ENCODE assay signal across 1 cellular context in the genomic region with DNA sequence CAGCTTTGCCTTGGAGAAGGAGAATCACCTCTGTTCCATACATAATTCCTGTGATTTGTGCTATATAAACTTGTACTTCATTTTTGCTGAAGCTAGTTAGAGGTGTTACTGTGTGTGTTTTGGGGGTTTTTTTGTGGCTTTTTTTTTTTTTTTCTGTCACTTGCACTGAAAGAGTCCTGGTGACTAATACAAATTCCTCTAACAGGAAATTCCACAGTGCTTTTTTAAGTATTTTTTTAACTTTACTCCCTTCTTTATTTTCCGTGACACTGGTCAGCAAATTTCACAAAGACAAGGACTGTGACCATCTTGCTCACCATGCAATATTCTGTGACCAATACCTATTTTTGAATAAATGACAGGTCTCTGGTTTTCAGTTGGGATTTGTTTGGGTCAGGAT.
TF ChIP-seq lines count a peak whose summit lies in the region.

No MANE protein-coding gene starts in this region.

TF ChIP-seq in GM12878, 131 proteins besides CTCF, POLR2A, EP300 and RAD21:
- TF ChIP-seq, protein P1, sequence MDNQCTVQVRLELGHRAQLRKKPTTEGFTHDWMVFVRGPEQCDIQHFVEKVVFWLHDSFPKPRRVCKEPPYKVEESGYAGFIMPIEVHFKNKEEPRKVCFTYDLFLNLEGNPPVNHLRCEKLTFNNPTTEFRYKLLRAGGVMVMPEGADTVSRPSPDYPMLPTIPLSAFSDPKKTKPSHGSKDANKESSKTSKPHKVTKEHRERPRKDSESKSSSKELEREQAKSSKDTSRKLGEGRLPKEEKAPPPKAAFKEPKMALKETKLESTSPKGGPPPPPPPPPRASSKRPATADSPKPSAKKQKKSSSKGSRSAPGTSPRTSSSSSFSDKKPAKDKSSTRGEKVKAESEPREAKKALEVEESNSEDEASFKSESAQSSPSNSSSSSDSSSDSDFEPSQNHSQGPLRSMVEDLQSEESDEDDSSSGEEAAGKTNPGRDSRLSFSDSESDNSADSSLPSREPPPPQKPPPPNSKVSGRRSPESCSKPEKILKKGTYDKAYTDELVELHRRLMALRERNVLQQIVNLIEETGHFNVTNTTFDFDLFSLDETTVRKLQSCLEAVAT (IDR thresholded peaks at IDR 0.05), result no peak
- TF ChIP-seq EGR1 (IDR thresholded peaks at IDR 0.05; ENCODE audit: borderline replicate concordance in 1 of 2, low read depth in 2 of 2, low read length in 2 of 2) (no peak), ZNF24 (IDR thresholded peaks at IDR 0.05) (peak; percentile 15; the same call in 1 of the 2 replicates), FOXK2 (IDR thresholded peaks at IDR 0.05) (no peak), KDM1A (IDR thresholded peaks at IDR 0.05; ENCODE audit: borderline replicate concordance) (no peak), TCF3 (IDR thresholded peaks at IDR 0.05; ENCODE audit: borderline replicate concordance, insufficient read depth, low read depth, low read length) (no peak), ZNF384 (IDR thresholded peaks at IDR 0.05; ENCODE audit: borderline replicate concordance, low read depth, low read length) (0 out of 2 replicates have a peak, but pooled peaks have one; percentile 27), NBN (IDR thresholded peaks at IDR 0.05) (no peak), CBX3 (IDR thresholded peaks at IDR 0.05; ENCODE audit: borderline replicate concordance, low read depth) (no peak), YBX1 (IDR thresholded peaks at IDR 0.05) (no peak), MYB (IDR thresholded peaks at IDR 0.05; ENCODE audit: borderline replicate concordance, low read depth, low read length) (no peak), RCOR1 (conservative IDR thresholded peaks at IDR 0.05; ENCODE audit: low read depth, low read length) (no peak), YY1 (IDR thresholded peaks at IDR 0.05; ENCODE audit: low read depth, low read length) (no peak), STAT1 (conservative IDR thresholded peaks at IDR 0.05) (no peak), NFIC (IDR thresholded peaks at IDR 0.05; ENCODE audit: low read depth, low read length) (peak; percentile 36; the same call in 1 of the 2 replicates), HDGF (IDR thresholded peaks at IDR 0.05) (no peak), MTA3 (IDR thresholded peaks at IDR 0.05; ENCODE audit: borderline replicate concordance, low read length) (no peak), PML (IDR thresholded peaks at IDR 0.05; ENCODE audit: low read length) (no peak), PAX5 (IDR thresholded peaks at IDR 0.05; ENCODE audit: borderline replicate concordance, low read depth, low read length) (no peak), WRNIP1 (IDR thresholded peaks at IDR 0.05; ENCODE audit: borderline replicate concordance, low read depth, low read length) (no peak), ASH2L (IDR thresholded peaks at IDR 0.05; ENCODE audit: borderline replicate concordance, low read depth) (no peak), BACH1 (IDR thresholded peaks at IDR 0.05; ENCODE audit: borderline replicate concordance) (no peak), RUNX3 (IDR thresholded peaks at IDR 0.05; ENCODE audit: low read length) (peak; percentile 69)
- TF ChIP-seq, protein P2, sequence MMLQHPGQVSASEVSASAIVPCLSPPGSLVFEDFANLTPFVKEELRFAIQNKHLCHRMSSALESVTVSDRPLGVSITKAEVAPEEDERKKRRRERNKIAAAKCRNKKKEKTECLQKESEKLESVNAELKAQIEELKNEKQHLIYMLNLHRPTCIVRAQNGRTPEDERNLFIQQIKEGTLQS (IDR thresholded peaks at IDR 0.05; ENCODE audit: borderline replicate concordance, extremely low read depth, low read depth, low read length), result no peak
- TF ChIP-seq, protein P3, sequence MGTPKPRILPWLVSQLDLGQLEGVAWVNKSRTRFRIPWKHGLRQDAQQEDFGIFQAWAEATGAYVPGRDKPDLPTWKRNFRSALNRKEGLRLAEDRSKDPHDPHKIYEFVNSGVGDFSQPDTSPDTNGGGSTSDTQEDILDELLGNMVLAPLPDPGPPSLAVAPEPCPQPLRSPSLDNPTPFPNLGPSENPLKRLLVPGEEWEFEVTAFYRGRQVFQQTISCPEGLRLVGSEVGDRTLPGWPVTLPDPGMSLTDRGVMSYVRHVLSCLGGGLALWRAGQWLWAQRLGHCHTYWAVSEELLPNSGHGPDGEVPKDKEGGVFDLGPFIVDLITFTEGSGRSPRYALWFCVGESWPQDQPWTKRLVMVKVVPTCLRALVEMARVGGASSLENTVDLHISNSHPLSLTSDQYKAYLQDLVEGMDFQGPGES (IDR thresholded peaks at IDR 0.05), result no peak
- TF ChIP-seq, protein P4, sequence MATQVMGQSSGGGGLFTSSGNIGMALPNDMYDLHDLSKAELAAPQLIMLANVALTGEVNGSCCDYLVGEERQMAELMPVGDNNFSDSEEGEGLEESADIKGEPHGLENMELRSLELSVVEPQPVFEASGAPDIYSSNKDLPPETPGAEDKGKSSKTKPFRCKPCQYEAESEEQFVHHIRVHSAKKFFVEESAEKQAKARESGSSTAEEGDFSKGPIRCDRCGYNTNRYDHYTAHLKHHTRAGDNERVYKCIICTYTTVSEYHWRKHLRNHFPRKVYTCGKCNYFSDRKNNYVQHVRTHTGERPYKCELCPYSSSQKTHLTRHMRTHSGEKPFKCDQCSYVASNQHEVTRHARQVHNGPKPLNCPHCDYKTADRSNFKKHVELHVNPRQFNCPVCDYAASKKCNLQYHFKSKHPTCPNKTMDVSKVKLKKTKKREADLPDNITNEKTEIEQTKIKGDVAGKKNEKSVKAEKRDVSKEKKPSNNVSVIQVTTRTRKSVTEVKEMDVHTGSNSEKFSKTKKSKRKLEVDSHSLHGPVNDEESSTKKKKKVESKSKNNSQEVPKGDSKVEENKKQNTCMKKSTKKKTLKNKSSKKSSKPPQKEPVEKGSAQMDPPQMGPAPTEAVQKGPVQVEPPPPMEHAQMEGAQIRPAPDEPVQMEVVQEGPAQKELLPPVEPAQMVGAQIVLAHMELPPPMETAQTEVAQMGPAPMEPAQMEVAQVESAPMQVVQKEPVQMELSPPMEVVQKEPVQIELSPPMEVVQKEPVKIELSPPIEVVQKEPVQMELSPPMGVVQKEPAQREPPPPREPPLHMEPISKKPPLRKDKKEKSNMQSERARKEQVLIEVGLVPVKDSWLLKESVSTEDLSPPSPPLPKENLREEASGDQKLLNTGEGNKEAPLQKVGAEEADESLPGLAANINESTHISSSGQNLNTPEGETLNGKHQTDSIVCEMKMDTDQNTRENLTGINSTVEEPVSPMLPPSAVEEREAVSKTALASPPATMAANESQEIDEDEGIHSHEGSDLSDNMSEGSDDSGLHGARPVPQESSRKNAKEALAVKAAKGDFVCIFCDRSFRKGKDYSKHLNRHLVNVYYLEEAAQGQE (IDR thresholded peaks at IDR 0.05; ENCODE audit: low read depth, low read length), result no peak
- TF ChIP-seq, protein P5, sequence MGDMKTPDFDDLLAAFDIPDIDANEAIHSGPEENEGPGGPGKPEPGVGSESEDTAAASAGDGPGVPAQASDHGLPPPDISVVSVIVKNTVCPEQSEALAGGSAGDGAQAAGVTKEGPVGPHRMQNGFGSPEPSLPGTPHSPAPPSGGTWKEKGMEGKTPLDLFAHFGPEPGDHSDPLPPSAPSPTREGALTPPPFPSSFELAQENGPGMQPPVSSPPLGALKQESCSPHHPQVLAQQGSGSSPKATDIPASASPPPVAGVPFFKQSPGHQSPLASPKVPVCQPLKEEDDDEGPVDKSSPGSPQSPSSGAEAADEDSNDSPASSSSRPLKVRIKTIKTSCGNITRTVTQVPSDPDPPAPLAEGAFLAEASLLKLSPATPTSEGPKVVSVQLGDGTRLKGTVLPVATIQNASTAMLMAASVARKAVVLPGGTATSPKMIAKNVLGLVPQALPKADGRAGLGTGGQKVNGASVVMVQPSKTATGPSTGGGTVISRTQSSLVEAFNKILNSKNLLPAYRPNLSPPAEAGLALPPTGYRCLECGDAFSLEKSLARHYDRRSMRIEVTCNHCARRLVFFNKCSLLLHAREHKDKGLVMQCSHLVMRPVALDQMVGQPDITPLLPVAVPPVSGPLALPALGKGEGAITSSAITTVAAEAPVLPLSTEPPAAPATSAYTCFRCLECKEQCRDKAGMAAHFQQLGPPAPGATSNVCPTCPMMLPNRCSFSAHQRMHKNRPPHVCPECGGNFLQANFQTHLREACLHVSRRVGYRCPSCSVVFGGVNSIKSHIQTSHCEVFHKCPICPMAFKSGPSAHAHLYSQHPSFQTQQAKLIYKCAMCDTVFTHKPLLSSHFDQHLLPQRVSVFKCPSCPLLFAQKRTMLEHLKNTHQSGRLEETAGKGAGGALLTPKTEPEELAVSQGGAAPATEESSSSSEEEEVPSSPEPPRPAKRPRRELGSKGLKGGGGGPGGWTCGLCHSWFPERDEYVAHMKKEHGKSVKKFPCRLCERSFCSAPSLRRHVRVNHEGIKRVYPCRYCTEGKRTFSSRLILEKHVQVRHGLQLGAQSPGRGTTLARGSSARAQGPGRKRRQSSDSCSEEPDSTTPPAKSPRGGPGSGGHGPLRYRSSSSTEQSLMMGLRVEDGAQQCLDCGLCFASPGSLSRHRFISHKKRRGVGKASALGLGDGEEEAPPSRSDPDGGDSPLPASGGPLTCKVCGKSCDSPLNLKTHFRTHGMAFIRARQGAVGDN (IDR thresholded peaks at IDR 0.05), result no peak
- TF ChIP-seq, protein P6, sequence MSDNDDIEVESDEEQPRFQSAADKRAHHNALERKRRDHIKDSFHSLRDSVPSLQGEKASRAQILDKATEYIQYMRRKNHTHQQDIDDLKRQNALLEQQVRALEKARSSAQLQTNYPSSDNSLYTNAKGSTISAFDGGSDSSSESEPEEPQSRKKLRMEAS (IDR thresholded peaks at IDR 0.05; ENCODE audit: low read depth, low read length), result no peak
- TF ChIP-seq, protein P7, sequence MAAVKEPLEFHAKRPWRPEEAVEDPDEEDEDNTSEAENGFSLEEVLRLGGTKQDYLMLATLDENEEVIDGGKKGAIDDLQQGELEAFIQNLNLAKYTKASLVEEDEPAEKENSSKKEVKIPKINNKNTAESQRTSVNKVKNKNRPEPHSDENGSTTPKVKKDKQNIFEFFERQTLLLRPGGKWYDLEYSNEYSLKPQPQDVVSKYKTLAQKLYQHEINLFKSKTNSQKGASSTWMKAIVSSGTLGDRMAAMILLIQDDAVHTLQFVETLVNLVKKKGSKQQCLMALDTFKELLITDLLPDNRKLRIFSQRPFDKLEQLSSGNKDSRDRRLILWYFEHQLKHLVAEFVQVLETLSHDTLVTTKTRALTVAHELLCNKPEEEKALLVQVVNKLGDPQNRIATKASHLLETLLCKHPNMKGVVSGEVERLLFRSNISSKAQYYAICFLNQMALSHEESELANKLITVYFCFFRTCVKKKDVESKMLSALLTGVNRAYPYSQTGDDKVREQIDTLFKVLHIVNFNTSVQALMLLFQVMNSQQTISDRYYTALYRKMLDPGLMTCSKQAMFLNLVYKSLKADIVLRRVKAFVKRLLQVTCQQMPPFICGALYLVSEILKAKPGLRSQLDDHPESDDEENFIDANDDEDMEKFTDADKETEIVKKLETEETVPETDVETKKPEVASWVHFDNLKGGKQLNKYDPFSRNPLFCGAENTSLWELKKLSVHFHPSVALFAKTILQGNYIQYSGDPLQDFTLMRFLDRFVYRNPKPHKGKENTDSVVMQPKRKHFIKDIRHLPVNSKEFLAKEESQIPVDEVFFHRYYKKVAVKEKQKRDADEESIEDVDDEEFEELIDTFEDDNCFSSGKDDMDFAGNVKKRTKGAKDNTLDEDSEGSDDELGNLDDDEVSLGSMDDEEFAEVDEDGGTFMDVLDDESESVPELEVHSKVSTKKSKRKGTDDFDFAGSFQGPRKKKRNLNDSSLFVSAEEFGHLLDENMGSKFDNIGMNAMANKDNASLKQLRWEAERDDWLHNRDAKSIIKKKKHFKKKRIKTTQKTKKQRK (IDR thresholded peaks at IDR 0.05; ENCODE audit: low read depth, low read length), result no peak
- TF ChIP-seq, protein P8, sequence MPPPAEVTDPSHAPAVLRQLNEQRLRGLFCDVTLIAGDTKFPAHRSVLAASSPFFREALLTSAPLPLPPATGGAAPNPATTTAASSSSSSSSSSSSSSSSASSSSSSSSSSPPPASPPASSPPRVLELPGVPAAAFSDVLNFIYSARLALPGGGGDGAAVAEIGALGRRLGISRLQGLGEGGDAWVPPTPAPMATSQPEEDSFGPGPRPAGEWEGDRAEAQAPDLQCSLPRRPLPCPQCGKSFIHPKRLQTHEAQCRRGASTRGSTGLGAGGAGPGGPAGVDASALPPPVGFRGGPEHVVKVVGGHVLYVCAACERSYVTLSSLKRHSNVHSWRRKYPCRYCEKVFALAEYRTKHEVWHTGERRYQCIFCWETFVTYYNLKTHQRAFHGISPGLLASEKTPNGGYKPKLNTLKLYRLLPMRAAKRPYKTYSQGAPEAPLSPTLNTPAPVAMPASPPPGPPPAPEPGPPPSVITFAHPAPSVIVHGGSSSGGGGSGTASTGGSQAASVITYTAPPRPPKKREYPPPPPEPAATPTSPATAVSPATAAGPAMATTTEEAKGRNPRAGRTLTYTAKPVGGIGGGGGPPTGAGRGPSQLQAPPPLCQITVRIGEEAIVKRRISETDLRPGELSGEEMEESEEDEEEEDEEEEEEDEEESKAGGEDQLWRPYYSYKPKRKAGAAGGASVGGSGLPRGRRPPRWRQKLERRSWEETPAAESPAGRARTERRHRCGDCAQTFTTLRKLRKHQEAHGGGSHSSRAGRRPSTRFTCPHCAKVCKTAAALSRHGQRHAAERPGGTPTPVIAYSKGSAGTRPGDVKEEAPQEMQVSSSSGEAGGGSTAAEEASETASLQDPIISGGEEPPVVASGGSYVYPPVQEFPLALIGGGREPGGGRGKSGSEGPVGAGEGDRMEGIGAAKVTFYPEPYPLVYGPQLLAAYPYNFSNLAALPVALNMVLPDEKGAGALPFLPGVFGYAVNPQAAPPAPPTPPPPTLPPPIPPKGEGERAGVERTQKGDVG (CRISPR knock-in tag; IDR thresholded peaks at IDR 0.05), result no peak
